ENCODE assay signal across 1 cellular context in genomic region chr20:8372819-8373218, GRCh38.
TF ChIP-seq lines count a peak whose summit lies in the region.

No MANE protein-coding gene starts in this region.

TF ChIP-seq in H1, 55 proteins besides CTCF, POLR2A, EP300 and RAD21:
- TF ChIP-seq ZNF274 (IDR thresholded peaks at IDR 0.05; ENCODE audit: borderline replicate concordance, extremely low read depth, low read length): no peak
- TF ChIP-seq BCL11A (IDR thresholded peaks at IDR 0.05; ENCODE audit: low read depth in 2 of 2, low read length in 2 of 2): no peak
- no peak for TF ChIP-seq BACH1 (IDR thresholded peaks at IDR 0.05; ENCODE audit: low read length)
- no peak for TF ChIP-seq CTBP2 (IDR thresholded peaks at IDR 0.05; ENCODE audit: borderline replicate concordance, insufficient read depth, insufficient read length, low read length)
- no peak for TF ChIP-seq E2F6 (IDR thresholded peaks at IDR 0.05)
- no peak for TF ChIP-seq PHF8 (conservative IDR thresholded peaks at IDR 0.05; ENCODE audit: low read depth, low read length)
- TF ChIP-seq SRF (IDR thresholded peaks at IDR 0.05; ENCODE audit: low read depth, low read length): no peak
- no peak for TF ChIP-seq YY1 (IDR thresholded peaks at IDR 0.05; ENCODE audit: low read depth, low read length)
- no peak for TF ChIP-seq NRF1 (IDR thresholded peaks at IDR 0.05; ENCODE audit: low read depth, low read length)
- TF ChIP-seq CHD7 (IDR thresholded peaks at IDR 0.05; ENCODE audit: insufficient replicate concordance, low read length): no peak
